In genomic region chr9:19999491-20000057, GRCh38 we compare ENCODE assay signal across 8 cellular contexts.
A peak's percentile ranks its signal among the peaks of the same experiment; 100 is the strongest.
DNase-seq lines count a peak whose midpoint lies in the region; ATAC-seq, FAIRE-seq and TF ChIP-seq lines count a peak whose summit lies in the region.

No MANE protein-coding gene starts in this region.

- POLR2A ChIA-PET in Panc1 (lab: Charles Lee), result no interaction called here

- in situ Hi-C loops in Panc1 (cut with HindIII; ENCODE audit: low pct_unique_long_range_greater_than_20kb, low sequenced_read_pairs), result no loop called here

- H3K4me3 ChIP-seq in Panc1 (ENCODE audit: low read depth in 2 of 2, low read length in 2 of 2), result no peak overlapping the region

- CTCF ChIA-PET in Panc1 (lab: Charles Lee), result no interaction called here

- no peaks in the 10 kb centered on the region for H3K36me3 ChIP-seq in Panc1 (ENCODE audit: control insufficient read depth, insufficient read depth, low read length)

- no peak for TF ChIP-seq CTCF in Panc1 (IDR thresholded peaks at IDR 0.05)
- no peak for TF ChIP-seq CTCF in D721Med (IDR thresholded peaks at IDR 0.05; ENCODE audit: insufficient read depth, missing control alignments)

- H3K27ac ChIP-seq in Panc1 (ENCODE audit: low read length), result no peak overlapping the region

- peak; percentile 17 for DNase-seq in Panc1 (ENCODE audit: low read depth, low spot score)
- DNase-seq in dermis microvascular lymphatic vessel endothelial cell (ENCODE audit: low read depth in 2 of 2), result peak; percentile 6 to 89
- DNase-seq in stimulated activated CD8-positive, alpha-beta memory T cell treated with anti-CD3 and anti-CD28 coated beads, Interleukin-7, amount 100 ng/mL, for 4 hours (ENCODE audit: low read depth in 2 of 2), result peak; percentile 18 to 37
- no peak for DNase-seq in NCI-H1436 treated with DMSO at 0.1 percent for 48 hours (lab: John Stamatoyannopoulos, UW)
- DNase-seq in D721Med (ENCODE audit: insufficient read length, low spot score), result no peak
- no peak for DNase-seq in NCI-H146 (lab: John Stamatoyannopoulos, UW)

- ATAC-seq in GM18861 (IDR thresholded peaks at IDR 0.05; ENCODE audit: unreplicated experiment), result peak; percentile 92
- ATAC-seq in HG02623 (IDR thresholded peaks at IDR 0.05; ENCODE audit: unreplicated experiment), result peak; percentile 87
- ATAC-seq in Panc1, result no peak

- intact Hi-C loops in Panc1 (cut with micrococcal nuclease; ENCODE audit: unreplicated experiment), result no loop called here

- H3K9me3 ChIP-seq in Panc1 (ENCODE audit: control insufficient read depth, insufficient read depth, low read depth, low read length), result no peaks in the 10 kb centered on the region

- H3K27me3 ChIP-seq in Panc1 (ENCODE audit: control insufficient read depth, insufficient read depth, low read length), result no peaks in the 10 kb centered on the region

- BruUV-seq in Panc1 (replicated peaks; lab: Mats Ljungman, UMichigan), result no TSS peak

- FAIRE-seq in D721Med (lab: Jason Lieb, UNC), result no peak

- H3K4me1 ChIP-seq in Panc1 (ENCODE audit: control insufficient read depth, insufficient read depth, low read length), result no peaks in the 10 kb centered on the region

Comparison
In these comparisons a context has a peak if more than half of its experiments do, and no peak if none do; other contexts are left out.
1. DNase-seq: peak in Panc1 (single experiment), dermis microvascular lymphatic vessel endothelial cell (2 of 2) and stimulated activated CD8-positive, alpha-beta memory T cell treated with anti-CD3 and anti-CD28 coated beads, Interleukin-7, amount 100 ng/mL, for 4 hours (2 of 2); none in NCI-H1436 treated with DMSO at 0.1 percent for 48 hours (single experiment), D721Med (single experiment) and NCI-H146 (single experiment).